In genomic region chr17:59561042-59561441, GRCh38 we compare ENCODE assay signal across 1 cellular context.
TF ChIP-seq lines count a peak whose summit lies in the region.

No MANE protein-coding gene starts in this region.

TF ChIP-seq in HEK293, 187 proteins besides CTCF, POLR2A, EP300 and RAD21 (continued from another document):
- TF ChIP-seq BCL6B (tag by site-specific recombination; IDR thresholded peaks at IDR 0.05), result peak; percentile 62
- no peak for TF ChIP-seq ZNF645 (tag by site-specific recombination; IDR thresholded peaks at IDR 0.05)
TF ChIP-seq in HEK293: peak in this region for 3.
